Comparison of ENCODE assay signal across 8 cellular contexts in genomic region chr14:39491134-39491541, GRCh38. TPM values are rescaled to one million over a fixed set of nuclear protein-coding genes. Genes with fewer than 3 reads are reported as not detected.
DNase-seq lines count a peak whose midpoint lies in the region; ATAC-seq and TF ChIP-seq lines count a peak whose summit lies in the region.

No MANE protein-coding gene starts in this region.

- CTCF ChIA-PET in HCT116 (lab: Charles Lee), result no interaction called here
- CTCF ChIA-PET in OCI-LY7 (lab: Charles Lee; ENCODE audit: unreplicated experiment), result no interaction called here

- RAD21 ChIA-PET in HCT116 (lab: Charles Lee; ENCODE audit: low non-redundant PET in 1 of 2, low total read pairs in 2 of 2, uncharacterized antibody in 2 of 2, unreplicated experiment in 2 of 2), result no interaction called here

- intact Hi-C loops in HCT116 (cut with micrococcal nuclease), result loop anchor here (5.0 kb wide), 1 partner anchor 451 kb away; no protein-coding TSS in a partner anchor
- intact Hi-C loops in OCI-LY7 (cut with micrococcal nuclease; ENCODE audit: unreplicated experiment), result no loop called here
- intact Hi-C loops in esophagus squamous epithelium (cut with DNase I), result no loop called here

- H3K9me2 ChIP-seq in HCT116 (ENCODE audit: insufficient read depth) (no peaks in the 10 kb centered on the region), OCI-LY7 (ENCODE audit: insufficient read depth, low read length) (no peaks in the 10 kb centered on the region)

- H3K4me1 Mint-ChIP-seq in stimulated activated naive CD8-positive, alpha-beta T cell treated with anti-CD3 and anti-CD28 coated beads, Interleukin-15, amount 100 ng/mL, for 72 hours, result no peaks in the 10 kb centered on the region

- no peak overlapping the region for H3K27ac ChIP-seq in HCT116 (ENCODE audit: low read depth, low read length)
- no peak overlapping the region for H3K27ac ChIP-seq in OCI-LY7 (ENCODE audit: low read depth, low read length, poor library complexity, severe bottlenecking)
- no peak overlapping the region for H3K27ac ChIP-seq in esophagus squamous epithelium

- H3K9me3 Mint-ChIP-seq in stimulated activated naive CD8-positive, alpha-beta T cell treated with anti-CD3 and anti-CD28 coated beads, Interleukin-15, amount 100 ng/mL, for 72 hours, result peaks cover 11% of the 10 kb centered on the region in 2 donors

- no peak overlapping the region for H3K4me3 Mint-ChIP-seq in stimulated activated naive CD8-positive, alpha-beta T cell treated with anti-CD3 and anti-CD28 coated beads, Interleukin-15, amount 100 ng/mL, for 72 hours

- peak; percentile 39 for TF ChIP-seq CTCF in BE2C (IDR thresholded peaks at IDR 0.05; ENCODE audit: low read depth, low read length)
- peak in 1 of 3 experiments; percentile 61; a peak in 2 of 6 replicates for TF ChIP-seq CTCF in HCT116 (IDR thresholded peaks at IDR 0.05 in 2 of 3, conservative IDR thresholded peaks at IDR 0.05 in 1 of 3; ENCODE audit: borderline replicate concordance in 1 of 3, insufficient read depth in 1 of 3, low read depth in 2 of 3, low read length in 2 of 3)
- peak; percentile 89 for TF ChIP-seq CTCF in OCI-LY7 (conservative IDR thresholded peaks at IDR 0.05; ENCODE audit: low read length)
- TF ChIP-seq CTCF in esophagus squamous epithelium (IDR thresholded peaks at IDR 0.05), result peak; percentile 16 to 53 (median 35)
- TF ChIP-seq CTCF in retinal pigment epithelial cell (conservative IDR thresholded peaks at IDR 0.05; ENCODE audit: low read depth, low read length), result peak; percentile 27

- DNase-seq in BE2C (no peak), HCT116 (ENCODE audit: low read depth, low spot score) (peak; percentile 22), OCI-LY7 (ENCODE audit: low spot score) (peak; percentile 51), esophagus squamous epithelium (lab: John Stamatoyannopoulos, UW) (no peak), retinal pigment epithelial cell (ENCODE audit: low read depth) (peak; percentile 8), NK-92 (lab: John Stamatoyannopoulos, UW; ENCODE audit: unreplicated experiment) (no peak)
- DNase-seq in activated effector memory CD4-positive, alpha-beta T cell treated with Interleukin-2 at 50 U/mL for 16 hours, result no peak
- no peak for DNase-seq in stimulated activated naive CD8-positive, alpha-beta T cell treated with anti-CD3 and anti-CD28 coated beads, Interleukin-15, amount 100 ng/mL, for 72 hours

- no peak overlapping the region for H3K9ac ChIP-seq in HCT116 (ENCODE audit: low read length)

- no TSS peak for BruUV-seq in HCT116 (replicated peaks; lab: Mats Ljungman, UMichigan)
- no TSS peak for BruUV-seq in OCI-LY7 (replicated peaks; lab: Mats Ljungman, UMichigan)

- H4K20me1 ChIP-seq in HCT116 (ENCODE audit: insufficient read depth) (no peaks in the 10 kb centered on the region), OCI-LY7 (ENCODE audit: insufficient read depth, low read length) (no peaks in the 10 kb centered on the region)

- H3K79me2 ChIP-seq in HCT116 (ENCODE audit: insufficient read depth, low read length), result no peaks in the 10 kb centered on the region
- H3K79me2 ChIP-seq in OCI-LY7 (ENCODE audit: insufficient read depth, low read depth, low read length), result no peaks in the 10 kb centered on the region

- TF ChIP-seq POLR2A in HCT116 (IDR thresholded peaks at IDR 0.05; ENCODE audit: borderline replicate concordance, extremely low read depth, insufficient read depth, insufficient read length) (no peak), esophagus squamous epithelium (IDR thresholded peaks at IDR 0.05) (no peak)

- TF ChIP-seq RAD21 in HCT116 (IDR thresholded peaks at IDR 0.05; ENCODE audit: low read depth), result peak; percentile 42

- no peak overlapping the region for H3K27ac Mint-ChIP-seq in stimulated activated naive CD8-positive, alpha-beta T cell treated with anti-CD3 and anti-CD28 coated beads, Interleukin-15, amount 100 ng/mL, for 72 hours

- H3K4me3 ChIP-seq in BE2C (ENCODE audit: low read depth, low read length) (no peak overlapping the region), HCT116 (replicated peaks in 1 of 2; ENCODE audit: low read depth in 1 of 2, low read length in 2 of 2) (no peak overlapping the region), OCI-LY7 (ENCODE audit: low read depth, low read length, poor library complexity, severe bottlenecking) (no peak overlapping the region), esophagus squamous epithelium (no peak overlapping the region), retinal pigment epithelial cell (ENCODE audit: low read length) (no peak overlapping the region)

- H3K9me3 ChIP-seq in BE2C, result no peaks in the 10 kb centered on the region; the same call in 1 of the 2 replicates
- H3K9me3 ChIP-seq in HCT116 (ENCODE audit: control insufficient read depth in 1 of 2, insufficient read depth in 1 of 2, low read depth in 1 of 2, low read length in 2 of 2), result no peaks in the 10 kb centered on the region
- 0 out of 2 replicates have a peak, but pooled peaks cover 8% of the 10 kb centered on the region for H3K9me3 ChIP-seq in OCI-LY7 (ENCODE audit: low read length)
- no peaks in the 10 kb centered on the region for H3K9me3 ChIP-seq in esophagus squamous epithelium

- no peak for ATAC-seq in HCT116
- ATAC-seq in stimulated activated naive CD8-positive, alpha-beta T cell treated with anti-CD3 and anti-CD28 coated beads, Interleukin-15, amount 100 ng/mL, for 72 hours, result no peak

- H3K27me3 Mint-ChIP-seq in stimulated activated naive CD8-positive, alpha-beta T cell treated with anti-CD3 and anti-CD28 coated beads, Interleukin-15, amount 100 ng/mL, for 72 hours, result no peaks in the 10 kb centered on the region

- H2AFZ ChIP-seq in HCT116 (ENCODE audit: low read depth, low read length, poor library complexity, severe bottlenecking) (peak overlapping the region; percentile 14), OCI-LY7 (ENCODE audit: low read length) (peak overlapping the region; percentile 49)

- H3K4me1 ChIP-seq in BE2C (no peaks in the 10 kb centered on the region), HCT116 (ENCODE audit: control insufficient read depth in 1 of 2, insufficient read depth in 2 of 2, low read length in 2 of 2) (peaks cover 0 to 16% of the 10 kb centered on the region in 2 experiments; a peak in 3 of 4 replicates), OCI-LY7 (ENCODE audit: insufficient read depth, low read length, poor library complexity, severe bottlenecking) (no peaks in the 10 kb centered on the region), esophagus squamous epithelium (peaks cover 0 to 7% (median 0%) of the 10 kb centered on the region in 3 donors)

- H3K36me3 ChIP-seq in BE2C (no peaks in the 10 kb centered on the region), HCT116 (ENCODE audit: control insufficient read depth in 1 of 2, insufficient read depth in 2 of 2, low read length in 2 of 2) (no peaks in the 10 kb centered on the region), OCI-LY7 (ENCODE audit: insufficient read depth, low read length) (no peaks in the 10 kb centered on the region), esophagus squamous epithelium (no peaks in the 10 kb centered on the region)

- 6 to 9% methylated on average over 3 of the region's 3 CpGs for WGBS in esophagus squamous epithelium, 2 donors

- H3K27me3 ChIP-seq in BE2C, result no peaks in the 10 kb centered on the region
- no peaks in the 10 kb centered on the region for H3K27me3 ChIP-seq in HCT116 (ENCODE audit: insufficient read depth, low read length)
- H3K27me3 ChIP-seq in esophagus squamous epithelium, result no peaks in the 10 kb centered on the region

- POLR2A ChIA-PET in HCT116 (lab: Charles Lee), result no interaction called here
- POLR2A ChIA-PET in OCI-LY7 (lab: Charles Lee), result interaction anchor here (0.7 kb wide), 1 partner anchor 724 kb away, joined by 3 read pairs; no protein-coding TSS in a partner anchor

- H3K4me2 ChIP-seq in HCT116 (ENCODE audit: low read length) (no peak overlapping the region), OCI-LY7 (ENCODE audit: low read length) (no peak overlapping the region)

TF ChIP-seq in HCT116, 20 proteins besides CTCF, POLR2A, EP300 and RAD21:
- TF ChIP-seq TCF7L2 (IDR thresholded peaks at IDR 0.05; ENCODE audit: borderline replicate concordance, extremely low read depth, insufficient read depth, insufficient read length), result no peak
- no peak for TF ChIP-seq JUND (IDR thresholded peaks at IDR 0.05)

RNA-seq across cellular contexts. Expression of gene FBXO33, which starts 58.9 kb away (rescaled TPM):
- polyA plus RNA-seq in BE2C (2012; ENCODE audit: insufficient read depth, insufficient read length, low read depth), result 13.0 TPM
- total RNA-seq in HCT116 (2021; ENCODE audit: unreplicated experiment) (9.7 TPM), OCI-LY7 (2022) (16.6 and 17.4 TPM in 2 replicates), esophagus squamous epithelium (10 to 100 TPM in 1 of 4 donors, 1 to 10 TPM in 3; 4.8 to 10.1 (median 9.0) TPM)
- 6.5 and 8.2 TPM in 2 replicates for polyA plus RNA-seq in HCT116 (2012)
- 14.2 and 19.8 TPM in 2 replicates for total RNA-seq in OCI-LY7 (2014; rRNA removed; shearing (Covaris generic))

Comparison
In these comparisons a context has a peak if more than half of its experiments do, and no peak if none do; other contexts are left out.
1. DNase-seq: peak in HCT116 (single experiment), OCI-LY7 (single experiment) and retinal pigment epithelial cell (single experiment); none in BE2C (single experiment), esophagus squamous epithelium (single experiment), NK-92 (single experiment), activated effector memory CD4-positive, alpha-beta T cell treated with Interleukin-2 at 50 U/mL for 16 hours (single experiment) and stimulated activated naive CD8-positive, alpha-beta T cell treated with anti-CD3 and anti-CD28 coated beads, Interleukin-15, amount 100 ng/mL, for 72 hours (0 of 2).